In the genomic region with DNA sequence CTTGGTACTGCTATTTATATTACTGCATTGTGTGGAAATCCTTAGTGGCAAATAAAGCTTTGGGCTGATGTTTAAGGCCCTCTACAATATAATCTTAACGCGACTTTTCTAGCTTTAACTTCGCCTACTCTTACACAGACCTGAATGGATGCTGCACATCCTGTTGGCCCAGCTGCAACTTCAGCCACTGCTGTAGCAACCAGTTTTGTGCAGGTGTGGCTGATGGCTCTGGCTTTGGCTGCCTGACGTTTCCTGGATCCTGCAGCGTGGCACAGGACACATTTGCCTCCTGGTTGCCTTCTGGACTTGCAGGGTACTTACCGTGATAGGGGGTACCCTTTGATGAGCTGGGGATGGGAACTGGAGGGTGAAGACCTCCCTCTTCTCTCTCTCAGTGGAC, we compare ENCODE assay signal across 20 cellular contexts. TPM values are rescaled to one million over a fixed set of nuclear protein-coding genes. Genes with fewer than 3 reads are reported as not detected.
DNase-seq lines count a peak whose midpoint lies in the region; ATAC-seq and TF ChIP-seq lines count a peak whose summit lies in the region.
"Had no signal": no experiment of that assay in that cellular context is flagged by ENCODE, and none has a peak within 500 bp of the region (broad histone marks: within the 10 kb centered on the region; RNA-seq: fewer than 3 reads in every experiment).

No MANE protein-coding gene starts in this region.

- peaks cover 41% of the 10 kb centered on the region for H3K4me1 Mint-ChIP-seq in activated T-cell treated with anti-CD3 and anti-CD28 coated beads, Interleukin-2, amount 50 U/mL, for 72 hours (ENCODE audit: low read depth)
- H3K4me1 Mint-ChIP-seq in activated T-cell treated with anti-CD3 and anti-CD28 coated beads, Interleukin-2, amount 50 U/mL, for 4 hours (ENCODE audit: low read depth) = peaks cover 17% of the 10 kb centered on the region
- peaks cover 5% of the 10 kb centered on the region for H3K4me1 Mint-ChIP-seq in type B pancreatic cell (ENCODE audit: unreplicated experiment)

- H3K9me3 Mint-ChIP-seq in activated T-cell treated with anti-CD3 and anti-CD28 coated beads, Interleukin-2, amount 50 U/mL, for 72 hours = no peaks in the 10 kb centered on the region
- no peaks in the 10 kb centered on the region for H3K9me3 Mint-ChIP-seq in activated T-cell treated with anti-CD3 and anti-CD28 coated beads, Interleukin-2, amount 50 U/mL, for 4 hours
- no peaks in the 10 kb centered on the region for H3K9me3 Mint-ChIP-seq in type B pancreatic cell

- intact Hi-C loops in colonic mucosa (cut with DNase I) = loop anchor here (5.0 to 10.0 kb wide), 3 partner anchors 63 to 423 kb away; a partner anchor contains a TSS

- no peaks in the 10 kb centered on the region for H3K27me3 Mint-ChIP-seq in activated T-cell treated with anti-CD3 and anti-CD28 coated beads, Interleukin-2, amount 50 U/mL, for 72 hours (ENCODE audit: low read depth)
- H3K27me3 Mint-ChIP-seq in activated T-cell treated with anti-CD3 and anti-CD28 coated beads, Interleukin-2, amount 50 U/mL, for 4 hours (ENCODE audit: low read depth) = no peaks in the 10 kb centered on the region
- no peaks in the 10 kb centered on the region for H3K27me3 Mint-ChIP-seq in type B pancreatic cell

- H3K9me3 ChIP-seq in colonic mucosa = no peaks in the 10 kb centered on the region
- H3K9me3 ChIP-seq: SJCRH30 had no signal

- H3K4me3 ChIP-seq in colonic mucosa = no peak overlapping the region
- H3K4me3 ChIP-seq: GM12878, SJCRH30 had no signal

- TF ChIP-seq CTCF in colonic mucosa (IDR thresholded peaks at IDR 0.05) (no peak), type B pancreatic cell (conservative IDR thresholded peaks at IDR 0.05) (no peak)

- no peak for ATAC-seq in activated T-cell treated with anti-CD3 and anti-CD28 coated beads, Interleukin-2, amount 50 U/mL, for 72 hours (replicated peaks in 1 of 2)
- no peak for ATAC-seq in activated T-cell treated with anti-CD3 and anti-CD28 coated beads, Interleukin-2, amount 50 U/mL, for 4 hours
- no peak for ATAC-seq in GM19035 (IDR thresholded peaks at IDR 0.05; ENCODE audit: unreplicated experiment)
- ATAC-seq: GM12878 had no signal

- H3K27ac Mint-ChIP-seq in activated T-cell treated with anti-CD3 and anti-CD28 coated beads, Interleukin-2, amount 50 U/mL, for 72 hours = peak overlapping the region; percentile 89
- peak overlapping the region; percentile 82 for H3K27ac Mint-ChIP-seq in type B pancreatic cell

- no peak overlapping the region for H3K27ac ChIP-seq in colonic mucosa
- H3K27ac ChIP-seq: 22Rv1, RWPE1, SJCRH30 had no signal

- peaks cover 4% of the 10 kb centered on the region for H3K4me1 ChIP-seq in colonic mucosa
- H3K4me1 ChIP-seq: SJCRH30 had no signal

- no peaks in the 10 kb centered on the region for H3K27me3 ChIP-seq in colonic mucosa
- H3K27me3 ChIP-seq: SJCRH30 had no signal

- DNase-seq in DMS53 (lab: John Stamatoyannopoulos, UW) (peak; percentile 34), DMS53 treated with DMSO at 0.1 percent for 48 hours (lab: John Stamatoyannopoulos, UW; ENCODE audit: unreplicated experiment) (no peak), colonic mucosa (peak; percentile 46), type B pancreatic cell (ENCODE audit: extremely low spot score, unreplicated experiment) (no peak), NCI-H446 treated with DMSO at 0.1 percent for 48 hours (lab: John Stamatoyannopoulos, UW) (no peak)
- no peak for DNase-seq in activated T-cell treated with anti-CD3 and anti-CD28 coated beads, Interleukin-2, amount 50 U/mL, for 72 hours
- DNase-seq in activated T-cell treated with anti-CD3 and anti-CD28 coated beads, Interleukin-2, amount 50 U/mL, for 4 hours = no peak
- DNase-seq: C1 segment of cervical spinal cord, HCEC 1CT, NCI-H1048, NCI-H1694, NCI-H526 treated with DMSO at 0.1 percent for 48 hours, SJCRH30, SW 1271 had no signal

- no peak overlapping the region for H3K9ac ChIP-seq in colonic mucosa (ENCODE audit: low read depth in 2 of 2, low read length in 2 of 2)

- no peak overlapping the region for H3K4me3 Mint-ChIP-seq in activated T-cell treated with anti-CD3 and anti-CD28 coated beads, Interleukin-2, amount 50 U/mL, for 72 hours
- no peak overlapping the region for H3K4me3 Mint-ChIP-seq in activated T-cell treated with anti-CD3 and anti-CD28 coated beads, Interleukin-2, amount 50 U/mL, for 4 hours
- no peak overlapping the region for H3K4me3 Mint-ChIP-seq in type B pancreatic cell

- H3K36me3 ChIP-seq in colonic mucosa = no peaks in the 10 kb centered on the region
- H3K36me3 ChIP-seq: SJCRH30 had no signal

- H3K36me3 Mint-ChIP-seq in activated T-cell treated with anti-CD3 and anti-CD28 coated beads, Interleukin-2, amount 50 U/mL, for 72 hours (ENCODE audit: insufficient read depth in 2 of 2) = no peaks in the 10 kb centered on the region
- peaks cover 2% of the 10 kb centered on the region for H3K36me3 Mint-ChIP-seq in activated T-cell treated with anti-CD3 and anti-CD28 coated beads, Interleukin-2, amount 50 U/mL, for 4 hours (ENCODE audit: insufficient read depth)
- no peaks in the 10 kb centered on the region for H3K36me3 Mint-ChIP-seq in type B pancreatic cell

RNA-seq across cellular contexts. Expression of a gene that starts 20.2 kb away (rescaled TPM):
- total RNA-seq in activated T-cell treated with anti-CD3 and anti-CD28 coated beads, Interleukin-2, amount 50 U/mL, for 72 hours = under 1 TPM in 1 of 2 donors, not detected in 1; 0.19 TPM
- not detected for total RNA-seq in activated T-cell treated with anti-CD3 and anti-CD28 coated beads, Interleukin-2, amount 50 U/mL, for 4 hours
- not detected for total RNA-seq in colonic mucosa
- not detected in 2 replicates for total RNA-seq in type B pancreatic cell (ENCODE audit: low replicate concordance)
- total RNA-seq: G401, HT1080, SJCRH30 had no signal

RNA-seq across cellular contexts. Expression of a gene that starts 39.0 kb away (rescaled TPM):
- 100 to 1,000 TPM in 1 of 2 donors, 10 to 100 TPM in 1; 91.2 to 124 TPM for total RNA-seq in activated T-cell treated with anti-CD3 and anti-CD28 coated beads, Interleukin-2, amount 50 U/mL, for 72 hours
- 100 to 1,000 TPM; 136 to 146 (median 141) TPM for total RNA-seq in activated T-cell treated with anti-CD3 and anti-CD28 coated beads, Interleukin-2, amount 50 U/mL, for 4 hours
- total RNA-seq in colonic mucosa (10 to 100 TPM; 27.9 to 33.8 TPM), type B pancreatic cell (ENCODE audit: low replicate concordance) (18.2 and 26.6 TPM in 2 replicates)

Comparison
In these comparisons a context has a peak if more than half of its experiments do, and no peak if none do; other contexts are left out.
1. DNase-seq: peak in DMS53 (single experiment) and colonic mucosa (single experiment); none in DMS53 treated with DMSO at 0.1 percent for 48 hours (single experiment), activated T-cell treated with anti-CD3 and anti-CD28 coated beads, Interleukin-2, amount 50 U/mL, for 72 hours (0 of 2), activated T-cell treated with anti-CD3 and anti-CD28 coated beads, Interleukin-2, amount 50 U/mL, for 4 hours (single experiment), type B pancreatic cell (single experiment) and NCI-H446 treated with DMSO at 0.1 percent for 48 hours (single experiment).